In genomic region chr10:18238875-18239485, GRCh38 we compare ENCODE assay signal across 8 cellular contexts.
A peak's percentile ranks its signal among the peaks of the same experiment; 100 is the strongest.
DNase-seq lines count a peak whose midpoint lies in the region; ATAC-seq, FAIRE-seq and TF ChIP-seq lines count a peak whose summit lies in the region.

No MANE protein-coding gene starts in this region.

- peaks cover 15% of the 10 kb centered on the region for H3K4me1 ChIP-seq in A673 (ENCODE audit: insufficient read depth, low read length, poor library complexity, severe bottlenecking)

- no peak overlapping the region for H3K4me3 Mint-ChIP-seq in activated T-helper 17 cell treated with anti-CD3 and anti-CD28 coated beads, Interleukin-2, amount 50 U/mL, for 72 hours
- no peak overlapping the region for H3K4me3 Mint-ChIP-seq in activated T-cell treated with anti-CD3 and anti-CD28 coated beads, Interleukin-2, amount 50 U/mL, for 24 hours

- DNase-seq in A673 (ENCODE audit: low spot score) (peak; percentile 73), GM12892 (ENCODE audit: insufficient read length) (peak; percentile 11), OCI-M1 (lab: John Stamatoyannopoulos, UW) (peak; percentile 55), fibroblast of gingiva (ENCODE audit: low read depth) (peak; percentile 67), putamen (ENCODE audit: low spot score) (peak; percentile 57)
- DNase-seq in activated T-cell treated with anti-CD3 and anti-CD28 coated beads, Interleukin-2, amount 50 U/mL, for 24 hours, result no peak
- no peak for DNase-seq in stimulated activated CD4-positive, alpha-beta T cell treated with anti-CD3 and anti-CD28 coated beads, Interleukin-12 subunit alpha, Interleukin-12 subunit beta, amount 100 ng/mL, for 4 hours

- H3K4me1 Mint-ChIP-seq in activated T-helper 17 cell treated with anti-CD3 and anti-CD28 coated beads, Interleukin-2, amount 50 U/mL, for 72 hours, result no peaks in the 10 kb centered on the region
- no peaks in the 10 kb centered on the region for H3K4me1 Mint-ChIP-seq in activated T-cell treated with anti-CD3 and anti-CD28 coated beads, Interleukin-2, amount 50 U/mL, for 24 hours (ENCODE audit: low read depth)

- no TSS peak for BruUV-seq in A673 (replicated peaks; lab: Mats Ljungman, UMichigan)

- POLR2A ChIA-PET in A673 (lab: Charles Lee; ENCODE audit: low non-redundant PET), result no interaction called here

- peak; percentile 75 for TF ChIP-seq CTCF in A673 (conservative IDR thresholded peaks at IDR 0.05; ENCODE audit: low read depth, low read length)

- intact Hi-C loops in A673 (cut with micrococcal nuclease; ENCODE audit: unreplicated experiment), result loop anchor here (1.0 to 5.0 kb wide), 3 partner anchors 392 to 632 kb away; no protein-coding TSS in a partner anchor

- H3K9me3 ChIP-seq in A673 (ENCODE audit: low read depth, low read length, poor library complexity, severe bottlenecking), result no peaks in the 10 kb centered on the region

- H3K27ac Mint-ChIP-seq in activated T-helper 17 cell treated with anti-CD3 and anti-CD28 coated beads, Interleukin-2, amount 50 U/mL, for 72 hours, result no peak overlapping the region
- H3K27ac Mint-ChIP-seq in activated T-cell treated with anti-CD3 and anti-CD28 coated beads, Interleukin-2, amount 50 U/mL, for 24 hours, result no peak overlapping the region

- no peaks in the 10 kb centered on the region for H3K9me3 Mint-ChIP-seq in activated T-helper 17 cell treated with anti-CD3 and anti-CD28 coated beads, Interleukin-2, amount 50 U/mL, for 72 hours
- H3K9me3 Mint-ChIP-seq in activated T-cell treated with anti-CD3 and anti-CD28 coated beads, Interleukin-2, amount 50 U/mL, for 24 hours, result no peaks in the 10 kb centered on the region

- H3K27ac ChIP-seq in A673 (ENCODE audit: low read depth, low read length, poor library complexity, severe bottlenecking), result peak overlapping the region; percentile 10

- CTCF ChIA-PET in A673 (lab: Charles Lee), result interaction anchor here (0.7 to 1.1 kb wide), 2 partner anchors 22 to 391 kb away, joined by 3 to 8 read pairs; no protein-coding TSS in a partner anchor

- H3K27me3 ChIP-seq in A673 (replicated peaks; ENCODE audit: insufficient read depth, low read depth, low read length, poor library complexity), result no peaks in the 10 kb centered on the region

- H3K27me3 Mint-ChIP-seq in activated T-helper 17 cell treated with anti-CD3 and anti-CD28 coated beads, Interleukin-2, amount 50 U/mL, for 72 hours, result peaks cover 6% of the 10 kb centered on the region
- peaks cover 6% of the 10 kb centered on the region for H3K27me3 Mint-ChIP-seq in activated T-cell treated with anti-CD3 and anti-CD28 coated beads, Interleukin-2, amount 50 U/mL, for 24 hours

- H3K4me3 ChIP-seq in A673 (ENCODE audit: low read depth, low read length, poor library complexity, severe bottlenecking), result no peak overlapping the region

- no peak for ATAC-seq in activated T-helper 17 cell treated with anti-CD3 and anti-CD28 coated beads, Interleukin-2, amount 50 U/mL, for 72 hours (replicated peaks)

- no peak for FAIRE-seq in GM12892 (lab: Jason Lieb, UNC)

- H3K36me3 Mint-ChIP-seq in activated T-helper 17 cell treated with anti-CD3 and anti-CD28 coated beads, Interleukin-2, amount 50 U/mL, for 72 hours (ENCODE audit: low read depth), result no peaks in the 10 kb centered on the region
- no peaks in the 10 kb centered on the region for H3K36me3 Mint-ChIP-seq in activated T-cell treated with anti-CD3 and anti-CD28 coated beads, Interleukin-2, amount 50 U/mL, for 24 hours (ENCODE audit: low read depth)

- no peak for TF ChIP-seq POLR2A in GM12892 (IDR thresholded peaks at IDR 0.05; ENCODE audit: low read depth, low read length)

- H3K36me3 ChIP-seq in A673 (ENCODE audit: insufficient read depth, low read length, poor library complexity, severe bottlenecking), result peaks cover 4% of the 10 kb centered on the region

Comparison
In these comparisons a context has a peak if more than half of its experiments do, and no peak if none do; other contexts are left out.
1. DNase-seq: peak in A673 (single experiment), GM12892 (single experiment), OCI-M1 (single experiment), fibroblast of gingiva (single experiment) and putamen (single experiment); none in activated T-cell treated with anti-CD3 and anti-CD28 coated beads, Interleukin-2, amount 50 U/mL, for 24 hours (single experiment) and stimulated activated CD4-positive, alpha-beta T cell treated with anti-CD3 and anti-CD28 coated beads, Interleukin-12 subunit alpha, Interleukin-12 subunit beta, amount 100 ng/mL, for 4 hours (single experiment).